ENCODE assay signal across 8 cellular contexts in genomic region chr7:151342102-151342646, GRCh38. TPM values are rescaled to one million over a fixed set of nuclear protein-coding genes. Genes with fewer than 3 reads are reported as not detected.
A peak's percentile ranks its signal among the peaks of the same experiment; 100 is the strongest.
DNase-seq lines count a peak whose midpoint lies in the region; ATAC-seq and TF ChIP-seq lines count a peak whose summit lies in the region.

No MANE protein-coding gene starts in this region.

- no peaks in the 10 kb centered on the region for H3K27me3 Mint-ChIP-seq in activated T-helper 2 cell treated with anti-CD3 and anti-CD28 coated beads, Interferon-gamma antibody, Interleukin-2, Interleukin-4, amounts not matched to agents 10 μg/mL and 5 μg/mL and 100 μg/mL, durations not matched to agents 14 hours and 24 hours and 36 hours (ENCODE audit: low read depth)

- intact Hi-C loops in activated T-helper 2 cell treated with anti-CD3 and anti-CD28 coated beads, Interferon-gamma antibody, Interleukin-2, Interleukin-4, amounts not matched to agents 10 μg/mL and 5 μg/mL and 100 μg/mL, durations not matched to agents 14 hours and 24 hours and 36 hours (cut with micrococcal nuclease): loop anchor here (1.0 kb wide), 1 partner anchor 8 kb away; no protein-coding TSS in a partner anchor
- intact Hi-C loops in testis (cut with DNase I; ENCODE audit: low total_unique reads): no loop called here

- peak overlapping the region; percentile 83 for H3K27ac Mint-ChIP-seq in activated T-helper 2 cell treated with anti-CD3 and anti-CD28 coated beads, Interferon-gamma antibody, Interleukin-2, Interleukin-4, amounts not matched to agents 10 μg/mL and 5 μg/mL and 100 μg/mL, durations not matched to agents 14 hours and 24 hours and 36 hours

- peaks cover 9% of the 10 kb centered on the region for H3K4me1 ChIP-seq in testis

- WGBS in testis, 2 donors: 1 to 2% methylated on average over 11 of the region's 11 CpGs

- H3K4me1 Mint-ChIP-seq in activated T-helper 2 cell treated with anti-CD3 and anti-CD28 coated beads, Interferon-gamma antibody, Interleukin-2, Interleukin-4, amounts not matched to agents 10 μg/mL and 5 μg/mL and 100 μg/mL, durations not matched to agents 14 hours and 24 hours and 36 hours (ENCODE audit: low read depth): peaks cover 30% of the 10 kb centered on the region

- ATAC-seq in GM19035 (IDR thresholded peaks at IDR 0.05; ENCODE audit: unreplicated experiment): peak; percentile 45
- peak; percentile 70 for ATAC-seq in HG03354 (IDR thresholded peaks at IDR 0.05; ENCODE audit: poor library complexity, severe bottlenecking, unreplicated experiment)

- H3K9me3 ChIP-seq in testis: no peaks in the 10 kb centered on the region

- H3K27me3 ChIP-seq in kidney epithelial cell (ENCODE audit: control insufficient read depth, insufficient read depth, low read length): no peaks in the 10 kb centered on the region
- no peaks in the 10 kb centered on the region for H3K27me3 ChIP-seq in testis

- H3K36me3 ChIP-seq in kidney epithelial cell (ENCODE audit: control insufficient read depth, insufficient read depth, low read length) (peaks cover 3% of the 10 kb centered on the region), testis (ENCODE audit: low read depth, missing control alignments) (no peaks in the 10 kb centered on the region)

- peaks cover 9% of the 10 kb centered on the region for H3K9me3 Mint-ChIP-seq in activated T-helper 2 cell treated with anti-CD3 and anti-CD28 coated beads, Interferon-gamma antibody, Interleukin-2, Interleukin-4, amounts not matched to agents 10 μg/mL and 5 μg/mL and 100 μg/mL, durations not matched to agents 14 hours and 24 hours and 36 hours

- TF ChIP-seq POLR2A in testis (IDR thresholded peaks at IDR 0.05): no peak

- peak overlapping the region; percentile 82 for H3K4me3 Mint-ChIP-seq in activated T-helper 2 cell treated with anti-CD3 and anti-CD28 coated beads, Interferon-gamma antibody, Interleukin-2, Interleukin-4, amounts not matched to agents 10 μg/mL and 5 μg/mL and 100 μg/mL, durations not matched to agents 14 hours and 24 hours and 36 hours (ENCODE audit: low read depth)

- H3K27ac ChIP-seq in testis: peak overlapping the region; percentile 72 to 83

- H3K36me3 Mint-ChIP-seq in activated T-helper 2 cell treated with anti-CD3 and anti-CD28 coated beads, Interferon-gamma antibody, Interleukin-2, Interleukin-4, amounts not matched to agents 10 μg/mL and 5 μg/mL and 100 μg/mL, durations not matched to agents 14 hours and 24 hours and 36 hours (ENCODE audit: low read depth): peaks cover 25% of the 10 kb centered on the region

- peak overlapping the region; percentile 70 for H3K4me3 ChIP-seq in AG09309 (ENCODE audit: control insufficient read depth, low read depth, low read length)
- H3K4me3 ChIP-seq in kidney epithelial cell (ENCODE audit: low read depth, low read length): peak overlapping the region; percentile 67
- peak overlapping the region; percentile 87 to 96 for H3K4me3 ChIP-seq in testis

- TF ChIP-seq CTCF in AG09309 (IDR thresholded peaks at IDR 0.05; ENCODE audit: control insufficient read depth, insufficient read depth, low read depth, low read length, missing control alignments): no peak
- no peak for TF ChIP-seq CTCF in kidney epithelial cell (IDR thresholded peaks at IDR 0.05; ENCODE audit: insufficient read depth, low read length, poor library complexity, severe bottlenecking)
- TF ChIP-seq CTCF in testis (IDR thresholded peaks at IDR 0.05): no peak

- DNase-seq in AG09309 (ENCODE audit: low read depth) (no peak), kidney epithelial cell (ENCODE audit: low read depth) (no peak), testis (no peak), NCI-H1092 treated with DMSO at 0.1 percent for 48 hours (lab: John Stamatoyannopoulos, UW) (no peak), kidney glomerular epithelial cell (lab: John Stamatoyannopoulos, UW) (no peak)
- DNase-seq in activated T-helper 2 cell treated with anti-CD3 and anti-CD28 coated beads, Interferon-gamma antibody, Interleukin-2, Interleukin-4, amounts not matched to agents 10 μg/mL and 5 μg/mL and 100 μg/mL, durations not matched to agents 14 hours and 24 hours and 36 hours (ENCODE audit: low spot score): no peak

RNA-seq across cellular contexts. Expression of gene NUB1, which starts 0.6 kb away (rescaled TPM):
- 49.2 and 57.0 TPM in 2 replicates for total RNA-seq in activated T-helper 2 cell treated with anti-CD3 and anti-CD28 coated beads, Interferon-gamma antibody, Interleukin-2, Interleukin-4, amounts not matched to agents 10 μg/mL and 5 μg/mL and 100 μg/mL, durations not matched to agents 14 hours and 24 hours and 36 hours
- total RNA-seq in kidney epithelial cell (48.5 and 60.2 TPM in 2 replicates), testis (10 to 100 TPM; 57.9 to 59.6 TPM)
- 140 TPM for polyA plus RNA-seq in testis (ENCODE audit: insufficient read depth, low read depth, low replicate concordance)
